ENCODE assay signal across 23 cellular contexts in the genomic region with DNA sequence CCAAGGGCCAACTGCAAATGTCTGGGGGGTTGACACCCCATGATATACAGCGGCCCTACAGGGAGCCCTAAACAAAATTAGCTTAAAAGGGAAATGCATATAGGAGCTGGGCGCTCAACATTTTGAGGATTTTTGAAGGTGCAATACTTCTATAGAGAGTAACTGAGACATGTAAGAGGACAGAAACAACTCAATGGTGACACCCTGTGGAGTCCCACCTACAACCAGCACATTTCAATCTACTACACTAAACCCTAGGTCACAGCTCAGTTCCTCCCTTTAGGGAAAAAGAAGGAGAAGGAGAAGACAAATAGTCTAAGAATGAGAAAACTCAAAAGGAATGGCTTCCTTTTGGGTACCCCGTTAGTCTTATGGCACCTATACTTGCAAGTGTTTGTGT.
"Had no signal": no experiment of that assay in that cellular context is flagged by ENCODE, and none has a peak within 500 bp of the region (broad histone marks: within the 10 kb centered on the region; RNA-seq: fewer than 3 reads in every experiment).

No MANE protein-coding gene starts in this region.

- H3K9me3 ChIP-seq: breast epithelium, gastroesophageal sphincter, right lobe of liver, tibial nerve, uterus had no signal

- H3K36me3 ChIP-seq: breast epithelium, gastroesophageal sphincter, heart right ventricle, neural progenitor cell, right lobe of liver, tibial nerve, uterus had no signal

- H3K9ac ChIP-seq: neural progenitor cell had no signal

- H3K4me3 ChIP-seq: breast epithelium, gastroesophageal sphincter, heart right ventricle, lung, neural progenitor cell, right lobe of liver, smooth muscle cell, tibial nerve, uterus had no signal

- ATAC-seq: activated CD8-positive, alpha-beta memory T cell treated with anti-CD3 and anti-CD28 coated beads, Interleukin-2, amount 10 ng/mL, durations not matched to agents 7 days and 5 days; activated naive CD8-positive, alpha-beta T cell treated with anti-CD3 and anti-CD28 coated beads, Interleukin-2, amount 50 U/mL, for 24 hours; gastroesophageal sphincter; heart right ventricle; left colon; right lobe of liver had no signal

- H3K27ac ChIP-seq: breast epithelium, gastroesophageal sphincter, heart right ventricle, neural progenitor cell, right lobe of liver, tibial nerve, uterus, VCaP had no signal

- H3K4me1 ChIP-seq: breast epithelium, gastroesophageal sphincter, heart right ventricle, neural progenitor cell, right lobe of liver, tibial nerve, uterus had no signal

- H3K27me3 ChIP-seq: breast epithelium, gastroesophageal sphincter, heart right ventricle, neural progenitor cell, right lobe of liver, tibial nerve, uterus had no signal

- DNase-seq: activated CD4-positive, alpha-beta memory T cell treated with anti-CD3 and anti-CD28 coated beads for 36 hours; activated CD8-positive, alpha-beta memory T cell treated with anti-CD3 and anti-CD28 coated beads, Interleukin-2, amount 10 ng/mL, durations not matched to agents 7 days and 5 days; activated naive CD4-positive, alpha-beta T cell treated with anti-CD3 and anti-CD28 coated beads for 36 hours; activated naive CD8-positive, alpha-beta T cell treated with anti-CD3 and anti-CD28 coated beads, Interleukin-2, amount 50 U/mL, for 24 hours; activated T-cell treated with anti-CD3 and anti-CD28 coated beads, Interleukin-2, amount 50 U/mL, for 1 hour; aorta; dermis blood vessel endothelial cell; heart right ventricle; left colon; midbrain; right lobe of liver; stimulated activated CD4-positive, alpha-beta T cell treated with anti-CD3 and anti-CD28 coated beads, Interleukin-4, amount 100 ng/mL, for 4 hours; stimulated activated CD8-positive, alpha-beta memory T cell treated with anti-CD3 and anti-CD28 coated beads, Interleukin-4, amount 100 ng/mL, for 48 hours; stimulated activated naive CD4-positive, alpha-beta T cell treated with Interleukin-2 at 50 U/mL for 16 hours; substantia nigra; uterus had no signal

- H2AFZ ChIP-seq: neural progenitor cell had no signal

- H3K4me2 ChIP-seq: neural progenitor cell, smooth muscle cell had no signal
